9 cellular contexts compared by ENCODE assay signal in the genomic region with DNA sequence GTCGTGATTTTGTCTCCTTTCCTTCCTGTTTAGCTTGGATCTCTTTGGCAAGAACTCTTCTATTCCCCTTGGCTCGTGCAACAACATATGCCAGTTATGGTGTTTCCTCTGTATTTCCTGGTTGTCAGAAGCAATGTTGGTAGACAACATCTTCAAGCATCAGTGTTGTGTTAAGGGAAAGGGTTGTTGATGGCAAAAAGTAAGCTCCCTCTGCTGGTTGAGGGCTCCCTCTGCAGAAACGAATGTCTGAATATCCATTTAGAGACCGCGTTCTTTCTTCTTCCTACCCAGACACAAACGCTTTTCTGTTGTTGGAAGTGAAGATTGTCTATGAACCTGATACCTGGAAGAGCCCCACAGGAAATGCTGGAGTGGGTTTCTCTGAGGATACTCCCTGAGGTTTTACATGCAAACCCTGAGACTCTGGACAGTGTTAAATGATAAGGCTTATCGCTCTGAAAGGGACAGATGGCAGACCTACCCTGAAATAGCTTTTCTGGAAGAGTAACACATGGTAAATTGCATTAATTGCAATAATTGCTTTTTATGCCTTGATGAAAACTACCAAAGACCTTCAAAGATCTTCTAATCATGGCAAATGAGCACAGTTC. TPM values are rescaled to one million over a fixed set of nuclear protein-coding genes. Genes with fewer than 3 reads are reported as not detected.
DNase-seq lines count a peak whose midpoint lies in the region; ATAC-seq, FAIRE-seq and TF ChIP-seq lines count a peak whose summit lies in the region.
"Had no signal": no experiment of that assay in that cellular context is flagged by ENCODE, and none has a peak within 500 bp of the region (broad histone marks: within the 10 kb centered on the region; RNA-seq: fewer than 3 reads in every experiment).

No MANE protein-coding gene starts in this region.

- H3K4me1 ChIP-seq in K562 (replicated peaks in 1 of 2; ENCODE audit: control insufficient read depth in 2 of 2, insufficient read depth in 2 of 2, low read length in 2 of 2), result no peaks in the 10 kb centered on the region; a peak in 1 of 5 replicates
- H3K4me1 ChIP-seq: BLaER1 had no signal

- H3K9me3 ChIP-seq in K562 (replicated peaks; ENCODE audit: control insufficient read depth, insufficient read depth, low read depth, low read length), result no peaks in the 10 kb centered on the region

- POLR2A ChIA-PET in K562 (lab: Yijun Ruan, JAX), result interaction anchor here (0.7 kb wide), 1 partner anchor 231 kb away, joined by 3 read pairs; no protein-coding TSS in a partner anchor

- DNase-seq in NCI-H2029 treated with DMSO at 0.1 percent for 48 hours (lab: John Stamatoyannopoulos, UW) (peak; percentile 2), NCI-H2029 (lab: John Stamatoyannopoulos, UW) (no peak), NCI-H146 (lab: John Stamatoyannopoulos, UW) (peak; percentile 65), K562 (ENCODE audit: extremely low read depth in 1 of 4, low spot score in 3 of 4) (peak; percentile 24 to 46 (median 32)), left colon (no peak)
- DNase-seq in activated CD4-positive, CD25-positive, alpha-beta regulatory T cell treated with anti-CD3 and anti-CD28 coated beads, Interleukin-2, amount 50 U/mL, for 72 hours, result no peak

- H3K36me3 ChIP-seq in K562 (ENCODE audit: control insufficient read depth, insufficient read depth, low read length), result no peaks in the 10 kb centered on the region
- H3K36me3 ChIP-seq: BLaER1 had no signal

- peaks cover 6 to 12% of the 10 kb centered on the region in 2 experiments; a peak in 4 of 5 replicates for H3K27me3 ChIP-seq in K562 (ENCODE audit: control insufficient read depth in 2 of 2, insufficient read depth in 2 of 2, low read length in 2 of 2)
- H3K27me3 ChIP-seq: BLaER1 had no signal

- 8% methylated on average over 7 of the region's 7 CpGs for WGBS in K562 (ENCODE audit: insufficient coverage, low coverage, missing lambda C conversion rate)

- no peaks in the 10 kb centered on the region for H3K9me1 ChIP-seq in K562 (ENCODE audit: control insufficient read depth, insufficient read depth, low read length)

- BruUV-seq in K562 (replicated peaks; lab: Mats Ljungman, UMichigan), result no TSS peak

- TF ChIP-seq RAD21 in K562 (CRISPR knock-in tag; conservative IDR thresholded peaks at IDR 0.05 in 1 of 2, IDR thresholded peaks at IDR 0.05 in 1 of 2), result peak; percentile 44 to 73

- in situ Hi-C loops in K562 (cut with MboI), result no loop called here

- no peak overlapping the region for H3K27ac ChIP-seq in K562 (ENCODE audit: extremely low read depth, low read depth, low read length)
- H3K27ac ChIP-seq: BLaER1 had no signal

- no peaks in the 10 kb centered on the region for H3K79me2 ChIP-seq in K562 (ENCODE audit: control insufficient read depth, insufficient read depth, low read length)

- CTCF ChIA-PET in K562 (lab: Yijun Ruan, JAX; ENCODE audit: low intra/inter-chr PET ratio), result no interaction called here

- ATAC-seq in GM21723 (IDR thresholded peaks at IDR 0.05; ENCODE audit: unreplicated experiment) (peak; percentile 72), K562 (peak; percentile 79), left colon (peak; percentile 45), GM19324 (IDR thresholded peaks at IDR 0.05; ENCODE audit: low FRiP score, unreplicated experiment) (no peak)

- no peak overlapping the region for H3K4me2 ChIP-seq in K562 (ENCODE audit: insufficient read depth, low read length)
- H3K4me2 ChIP-seq: BLaER1 had no signal

- no peak for TF ChIP-seq EP300 in K562 (IDR thresholded peaks at IDR 0.05; ENCODE audit: low read length)

- peak; percentile 88 for FAIRE-seq in K562 (lab: Jason Lieb, UNC)

- H2AFZ ChIP-seq in K562 (ENCODE audit: low read depth, low read length), result no peak overlapping the region

- intact Hi-C loops in K562 (cut with micrococcal nuclease) (loop anchor here (5.0 to 10.0 kb wide), 2 partner anchors 110 to 232 kb away; a partner anchor contains a TSS), left colon (cut with DNase I, micrococcal nuclease) (no loop called here)

- no peak for TF ChIP-seq POLR2A in K562 (conservative IDR thresholded peaks at IDR 0.05)

- H3K9ac ChIP-seq in K562 (ENCODE audit: insufficient read depth in 1 of 2, low read depth in 2 of 2, low read length in 2 of 2), result no peak overlapping the region
- H3K9ac ChIP-seq: BLaER1 had no signal

- peak; percentile 46 to 70 (median 69); a peak in 5 of 6 replicates for TF ChIP-seq CTCF in K562 (IDR thresholded peaks at IDR 0.05 in 2 of 3, conservative IDR thresholded peaks at IDR 0.05 in 1 of 3; ENCODE audit: insufficient read depth in 2 of 3, low read depth in 1 of 3, low read length in 3 of 3)

- H4K20me1 ChIP-seq in K562 (replicated peaks; ENCODE audit: control insufficient read depth, insufficient read depth, low read length), result no peaks in the 10 kb centered on the region
- H4K20me1 ChIP-seq: BLaER1 had no signal

- H3K4me3 ChIP-seq in K562, result no peak overlapping the region
- H3K4me3 ChIP-seq: BLaER1 had no signal

TF ChIP-seq in K562, 482 proteins besides CTCF, POLR2A, EP300 and RAD21:
- TF ChIP-seq MAFG (tag; conservative IDR thresholded peaks at IDR 0.05) (no peak), KDM5B (IDR thresholded peaks at IDR 0.05; ENCODE audit: insufficient replicate concordance, low read depth, low read length) (no peak), FOXJ2 (tag; IDR thresholded peaks at IDR 0.05) (0 out of 2 replicates have a peak, but pooled peaks have one; percentile 41), FOXK2 (conservative IDR thresholded peaks at IDR 0.05 in 1 of 2, IDR thresholded peaks at IDR 0.05 in 1 of 2; ENCODE audit: low read depth in 2 of 2) (0 out of 4 replicates have a peak, but pooled peaks of 1 of the 2 experiments have one; percentile 14), NCOA1 (IDR thresholded peaks at IDR 0.05; ENCODE audit: low read depth) (no peak), SMC3 (conservative IDR thresholded peaks at IDR 0.05; ENCODE audit: insufficient read depth, low read depth, low read length) (peak; percentile 52; the same call in 1 of the 2 replicates), RBM25 (IDR thresholded peaks at IDR 0.05; ENCODE audit: low read depth, low read length, severe bottlenecking) (peak; percentile 51), ZNF3 (CRISPR knock-in tag; IDR thresholded peaks at IDR 0.05) (peak; percentile 81)
- TF ChIP-seq, protein P1, sequence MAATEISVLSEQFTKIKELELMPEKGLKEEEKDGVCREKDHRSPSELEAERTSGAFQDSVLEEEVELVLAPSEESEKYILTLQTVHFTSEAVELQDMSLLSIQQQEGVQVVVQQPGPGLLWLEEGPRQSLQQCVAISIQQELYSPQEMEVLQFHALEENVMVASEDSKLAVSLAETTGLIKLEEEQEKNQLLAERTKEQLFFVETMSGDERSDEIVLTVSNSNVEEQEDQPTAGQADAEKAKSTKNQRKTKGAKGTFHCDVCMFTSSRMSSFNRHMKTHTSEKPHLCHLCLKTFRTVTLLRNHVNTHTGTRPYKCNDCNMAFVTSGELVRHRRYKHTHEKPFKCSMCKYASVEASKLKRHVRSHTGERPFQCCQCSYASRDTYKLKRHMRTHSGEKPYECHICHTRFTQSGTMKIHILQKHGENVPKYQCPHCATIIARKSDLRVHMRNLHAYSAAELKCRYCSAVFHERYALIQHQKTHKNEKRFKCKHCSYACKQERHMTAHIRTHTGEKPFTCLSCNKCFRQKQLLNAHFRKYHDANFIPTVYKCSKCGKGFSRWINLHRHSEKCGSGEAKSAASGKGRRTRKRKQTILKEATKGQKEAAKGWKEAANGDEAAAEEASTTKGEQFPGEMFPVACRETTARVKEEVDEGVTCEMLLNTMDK (IDR thresholded peaks at IDR 0.05; ENCODE audit: borderline replicate concordance, insufficient read depth, low read depth, low read length, poor library complexity, severe bottlenecking), result peak; percentile 37

RNA-seq across cellular contexts. Expression of a gene that starts 23.6 kb away (rescaled TPM):
- not detected in 2 replicates for total RNA-seq in K562 (2011; cell fraction: chromatin; rRNA removed; ENCODE audit: low replicate concordance)
- total RNA-seq in K562 (2011; cell fraction: nucleolus; rRNA removed), result not detected in 2 replicates
- total RNA-seq in K562 (2011; cell fraction: nucleoplasm; rRNA removed), result not detected in 2 replicates
- total RNA-seq in K562 (2014; rRNA removed) (not detected in 2 replicates), K562 (2014; rRNA removed; fragmentation: Illumina TruSeq; extraction: Trizol) (not detected in 2 replicates), K562 (2015; rRNA removed; fragmentation: Illumina TruSeq; extraction: Trizol) (not detected in 2 replicates), K562 (2021) (not detected in 2 replicates), left colon (under 1 TPM; 0.11 to 0.12 TPM)
- polyA plus RNA-seq in K562 (2011; rRNA removed) (not detected in 2 replicates), K562 (2014; fragmentation: Illumina TruSeq; extraction: Trizol) (not detected in 2 replicates), K562 (2014; fragmentation: Nextera tagmentation; extraction: Ambion mirVana) (under 1 TPM; 0.28 to 0.37 TPM), K562 (2014; rRNA removed) (not detected in 2 replicates)
- polyA plus RNA-seq in K562 (2011; cell fraction: cytosol; rRNA removed), result not detected in 2 replicates
- not detected in 2 replicates for polyA plus RNA-seq in K562 (2011; cell fraction: nucleus; rRNA removed)
- polyA plus RNA-seq in K562 (2012), result 0.42 and 0.48 TPM in 2 replicates
- not detected in 2 replicates for polyA minus RNA-seq in K562 (2011; rRNA and poly(A)+ RNA removed)
- polyA minus RNA-seq in K562 (2011; cell fraction: cytosol; rRNA and poly(A)+ RNA removed), result not detected in 2 replicates
- not detected in 2 replicates for polyA minus RNA-seq in K562 (2011; cell fraction: nucleus; rRNA and poly(A)+ RNA removed)

Comparison
In these comparisons a context has a peak if more than half of its experiments do, and no peak if none do; other contexts are left out.
1. DNase-seq: peak in NCI-H2029 treated with DMSO at 0.1 percent for 48 hours (single experiment), NCI-H146 (single experiment) and K562 (4 of 4); none in NCI-H2029 (single experiment), left colon (0 of 2) and activated CD4-positive, CD25-positive, alpha-beta regulatory T cell treated with anti-CD3 and anti-CD28 coated beads, Interleukin-2, amount 50 U/mL, for 72 hours (single experiment).